In genomic region chr9:76996700-76997099, GRCh38 we compare ENCODE assay signal across 8 cellular contexts. TPM values are rescaled to one million over a fixed set of nuclear protein-coding genes. Genes with fewer than 3 reads are reported as not detected.
DNase-seq lines count a peak whose midpoint lies in the region; ATAC-seq and TF ChIP-seq lines count a peak whose summit lies in the region.

No MANE protein-coding gene starts in this region.

- TF ChIP-seq CTCF in DND-41 (IDR thresholded peaks at IDR 0.05; ENCODE audit: borderline replicate concordance, extremely low read depth, low read length, poor library complexity, severe bottlenecking) (peak; percentile 30), IMR-90 (conservative IDR thresholded peaks at IDR 0.05; ENCODE audit: low read depth, low read length) (peak; percentile 49), astrocyte of the spinal cord (IDR thresholded peaks at IDR 0.05; ENCODE audit: low read depth, low read length) (peak; percentile 80), left lung (IDR thresholded peaks at IDR 0.05) (peak in 1 of 2 donors; percentile 21), CD14-positive monocyte (IDR thresholded peaks at IDR 0.05) (no peak)

- no peak overlapping the region for H3K4me3 ChIP-seq in DND-41 (ENCODE audit: low read depth in 1 of 2, low read length in 2 of 2)
- no peak overlapping the region for H3K4me3 ChIP-seq in IMR-90 (ENCODE audit: insufficient read depth, low read depth, low read length)
- H3K4me3 ChIP-seq in astrocyte of the spinal cord (ENCODE audit: low read depth, low read length) = no peak overlapping the region
- no peak overlapping the region for H3K4me3 ChIP-seq in left lung

- no peak overlapping the region for H3K4ac ChIP-seq in IMR-90 (ENCODE audit: low read depth, low read length)

- no peak overlapping the region for H3K56ac ChIP-seq in IMR-90 (ENCODE audit: extremely low read depth, insufficient read depth, low read length)

- H3K9me3 ChIP-seq in DND-41 (ENCODE audit: insufficient read depth, low read length, severe bottlenecking) (no peaks in the 10 kb centered on the region), IMR-90 (ENCODE audit: control insufficient read depth, insufficient read depth, low read length) (no peaks in the 10 kb centered on the region), left lung (no peaks in the 10 kb centered on the region)

- peaks cover 8 to 16% (median 15%) of the 10 kb centered on the region in 3 donors for H3K27me3 Mint-ChIP-seq in CD14-positive monocyte (ENCODE audit: low read depth in 3 of 3)

- POLR2A ChIA-PET in IMR-90 (lab: Charles Lee; ENCODE audit: unreplicated experiment) = no interaction called here

- no peak overlapping the region for H3K4me3 Mint-ChIP-seq in CD14-positive monocyte

- no peak overlapping the region for H4K91ac ChIP-seq in IMR-90 (ENCODE audit: insufficient read depth, low read depth, low read length)

- H3K4me2 ChIP-seq in DND-41 (ENCODE audit: insufficient read depth, low read length) (no peak overlapping the region), IMR-90 (ENCODE audit: low read depth, low read length) (no peak overlapping the region)

- no peak overlapping the region for H2BK5ac ChIP-seq in IMR-90 (ENCODE audit: low read depth, low read length, poor library complexity, severe bottlenecking)

- H3K27ac ChIP-seq in DND-41 (ENCODE audit: low read length) (no peak overlapping the region), IMR-90 (ENCODE audit: insufficient read depth, low read length) (no peak overlapping the region), left lung (no peak overlapping the region)

- H2BK120ac ChIP-seq in IMR-90 (ENCODE audit: low read depth, low read length) = no peak overlapping the region

- in situ Hi-C loops in IMR-90 (cut with MboI; ENCODE audit: low sequenced_read_pairs) (no loop called here), astrocyte of the spinal cord (cut with HindIII; ENCODE audit: low sequenced_read_pairs) (no loop called here)

- WGBS in IMR-90 (ENCODE audit: extremely low coverage in 2 of 2, insufficient read length in 1 of 2), 2 experiments = 3% methylated on average over 4 of the region's 6 CpGs; no CpG with 5 or more reads in 1 of the 2 experiments

- H2AK5ac ChIP-seq in IMR-90 (ENCODE audit: low read depth, low read length) = no peak overlapping the region

- no peak overlapping the region for H3K14ac ChIP-seq in IMR-90 (replicated peaks; ENCODE audit: low read depth, low read length)

- peak overlapping the region; percentile 42 for H2AK9ac ChIP-seq in IMR-90 (replicated peaks; ENCODE audit: low read depth, low read length, poor library complexity)

- no peaks in the 10 kb centered on the region for H3K79me2 ChIP-seq in DND-41 (ENCODE audit: insufficient read depth, low read length)

- no peaks in the 10 kb centered on the region for H3K9me3 Mint-ChIP-seq in CD14-positive monocyte

- H3K9ac ChIP-seq in DND-41 (ENCODE audit: low read depth, low read length) = no peak overlapping the region
- H3K9ac ChIP-seq in IMR-90 (ENCODE audit: low read depth, low read length) = no peak overlapping the region

- H4K8ac ChIP-seq in IMR-90 (ENCODE audit: low read depth in 2 of 2, low read length in 2 of 2) = no peak overlapping the region

- H3K27me3 ChIP-seq in DND-41 (ENCODE audit: insufficient read depth, low read length, poor library complexity) = no peaks in the 10 kb centered on the region
- H3K27me3 ChIP-seq in IMR-90 (ENCODE audit: control insufficient read depth, insufficient read depth, low read length) = peaks cover 5% of the 10 kb centered on the region; the same call in 1 of the 2 replicates
- H3K27me3 ChIP-seq in left lung = peaks cover 0 to 24% of the 10 kb centered on the region in 2 donors

- no peaks in the 10 kb centered on the region for H3K36me3 Mint-ChIP-seq in CD14-positive monocyte

- no peaks in the 10 kb centered on the region for H4K20me1 ChIP-seq in DND-41 (ENCODE audit: insufficient read depth, low read length)
- no peaks in the 10 kb centered on the region for H4K20me1 ChIP-seq in IMR-90 (ENCODE audit: insufficient read depth, low read length)

- H3K4me1 ChIP-seq in DND-41 (ENCODE audit: insufficient read depth, low read length) (no peaks in the 10 kb centered on the region), IMR-90 (ENCODE audit: control insufficient read depth, insufficient read depth, low read length) (no peaks in the 10 kb centered on the region), left lung (no peaks in the 10 kb centered on the region)

- CTCF ChIA-PET in IMR-90 (lab: Yijun Ruan, JAX) = interaction anchor here (0.6 to 3.0 kb wide), 9 partner anchors 10 to 239 kb away, joined by 3 to 24 read pairs (median 3); no protein-coding TSS in a partner anchor

- H4K5ac ChIP-seq in IMR-90 (ENCODE audit: low read depth, low read length) = no peak overlapping the region

- H3K27ac Mint-ChIP-seq in CD14-positive monocyte = no peak overlapping the region

- H2AFZ ChIP-seq in DND-41 (ENCODE audit: low read depth, low read length) (no peak overlapping the region), IMR-90 (replicated peaks; ENCODE audit: low read length, poor library complexity) (peak overlapping the region; percentile 43)

- H2BK15ac ChIP-seq in IMR-90 (ENCODE audit: low read depth, low read length) = no peak overlapping the region

- H3K23ac ChIP-seq in IMR-90 (ENCODE audit: low read depth, low read length) = no peak overlapping the region

- DNase-seq in DND-41 (no peak), IMR-90 (peak; percentile 21), astrocyte of the spinal cord (ENCODE audit: low read depth, low spot score) (no peak), left lung (no peak), NCI-H774 (lab: John Stamatoyannopoulos, UW) (no peak), CD14-positive monocyte (ENCODE audit: low spot score) (no peak)
- no peak for DNase-seq in stimulated activated naive CD4-positive, alpha-beta T cell (lab: John Stamatoyannopoulos, UW)

- ATAC-seq in DND-41 (ENCODE audit: insufficient read depth, low read depth) (no peak), IMR-90 (ENCODE audit: low read depth) (peak; percentile 90), left lung (peak; percentile 55), HG03108 (IDR thresholded peaks at IDR 0.05; ENCODE audit: unreplicated experiment) (no peak)

- dilution Hi-C loops in IMR-90 (cut with HindIII; ENCODE audit: low sequenced_read_pairs, unreplicated experiment) = loop anchor here (25.0 kb wide), 1 partner anchor 184 kb away; no protein-coding TSS in a partner anchor

- H2BK20ac ChIP-seq in IMR-90 (ENCODE audit: low read depth, low read length) = no peak overlapping the region

- TF ChIP-seq RAD21 in IMR-90 (IDR thresholded peaks at IDR 0.05; ENCODE audit: low read length) = peak; percentile 57

- no peaks in the 10 kb centered on the region for H3K4me1 Mint-ChIP-seq in CD14-positive monocyte

- H3K36me3 ChIP-seq in DND-41 (ENCODE audit: insufficient read depth, low read length) = no peaks in the 10 kb centered on the region
- no peaks in the 10 kb centered on the region for H3K36me3 ChIP-seq in IMR-90 (ENCODE audit: control insufficient read depth, insufficient read depth, low read length)
- H3K36me3 ChIP-seq in left lung = no peaks in the 10 kb centered on the region

- no peaks in the 10 kb centered on the region for H3K9me1 ChIP-seq in IMR-90 (ENCODE audit: insufficient read depth, low read length)

- TF ChIP-seq POLR2A in IMR-90 (IDR thresholded peaks at IDR 0.05; ENCODE audit: low read depth, low read length) = no peak

- no peaks in the 10 kb centered on the region for H3K79me1 ChIP-seq in IMR-90 (ENCODE audit: low read depth in 1 of 2, low read length in 2 of 2)

- intact Hi-C loops in IMR-90 (cut with micrococcal nuclease) (loop anchor here (2.0 kb wide), 1 partner anchor 186 kb away; no protein-coding TSS in a partner anchor), left lung (cut with DNase I) (loop anchor here in 1 of 2 donors (10.0 kb wide), 1 partner anchor 182 kb away; no protein-coding TSS in a partner anchor), CD14-positive monocyte (cut with micrococcal nuclease) (no loop called here)

- no TSS peak for BruUV-seq in IMR-90 (replicated peaks; lab: Mats Ljungman, UMichigan)

- H3K18ac ChIP-seq in IMR-90 (ENCODE audit: low read depth, low read length) = no peak overlapping the region

TF ChIP-seq in IMR-90, 13 proteins besides CTCF, POLR2A, EP300 and RAD21:
- TF ChIP-seq CEBPB (IDR thresholded peaks at IDR 0.05; ENCODE audit: low read depth, low read length) (no peak), SMC3 (IDR thresholded peaks at IDR 0.05; ENCODE audit: low read depth, low read length) (peak; percentile 66)
TF ChIP-seq in IMR-90: peak in this region for 1.

RNA-seq across cellular contexts. Expression of gene FOXB2, which starts 22.8 kb away (rescaled TPM):
- total RNA-seq in IMR-90 (2012; rRNA removed) = not detected in 2 replicates
- polyA plus RNA-seq in IMR-90 (2012; rRNA removed) = not detected in 2 replicates
- not detected in 2 replicates for polyA plus RNA-seq in IMR-90 (2012; cell fraction: cytosol; rRNA removed)
- not detected in 2 replicates for polyA plus RNA-seq in IMR-90 (2012; cell fraction: nucleus; rRNA removed; ENCODE audit: low replicate concordance)
- not detected for total RNA-seq in left lung
- polyA plus RNA-seq in CD14-positive monocyte = not detected

Comparison
In these comparisons a context has a peak if more than half of its experiments do, and no peak if none do; other contexts are left out.
1. ATAC-seq: peak in IMR-90 (single experiment) and left lung (single experiment); none in DND-41 (single experiment) and HG03108 (single experiment).